11 cellular contexts compared by ENCODE assay signal in the genomic region with DNA sequence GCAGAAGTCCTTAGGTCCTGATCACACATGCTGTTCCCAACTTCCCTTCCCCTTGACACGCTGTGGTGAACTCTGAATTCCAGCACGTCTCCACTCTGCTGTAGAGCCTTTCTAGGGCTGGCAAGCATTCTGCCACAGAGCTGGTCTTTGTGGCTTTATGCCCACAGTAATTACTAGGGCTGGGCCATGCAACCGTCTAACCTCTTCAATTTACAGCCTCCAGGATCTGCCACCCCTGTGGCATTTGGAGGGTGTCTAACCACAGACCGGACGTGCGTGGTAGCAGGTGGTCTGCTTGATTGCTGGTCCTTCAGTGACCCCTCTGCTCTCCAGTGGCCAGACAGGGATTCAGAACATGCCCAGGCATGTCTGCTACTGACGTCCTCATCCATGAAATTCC. TPM values are rescaled to one million over a fixed set of nuclear protein-coding genes. Genes with fewer than 3 reads are reported as not detected.
DNase-seq lines count a peak whose midpoint lies in the region; ATAC-seq, FAIRE-seq and TF ChIP-seq lines count a peak whose summit lies in the region.
"Had no signal": no experiment of that assay in that cellular context is flagged by ENCODE, and none has a peak within 500 bp of the region (broad histone marks: within the 10 kb centered on the region; RNA-seq: fewer than 3 reads in every experiment).

No MANE protein-coding gene starts in this region.

- H3K4me3 ChIP-seq in GM23248 (no peak overlapping the region), keratinocyte (ENCODE audit: control insufficient read depth in 2 of 3, extremely low read depth in 1 of 3, insufficient read depth in 2 of 3, low read depth in 1 of 3, low read length in 3 of 3) (peak overlapping the region in 1 of 3 experiments; percentile 38)

- no peaks in the 10 kb centered on the region for H3K9me2 ChIP-seq in GM23248 (ENCODE audit: insufficient read depth)

- H3K9me3 ChIP-seq in GM23248 (ENCODE audit: low read depth) (peaks cover 3% of the 10 kb centered on the region), keratinocyte (ENCODE audit: control insufficient read depth, low read depth, low read length) (no peaks in the 10 kb centered on the region)

- no peaks in the 10 kb centered on the region for H3F3A ChIP-seq in GM23248 (ENCODE audit: insufficient read depth)

- dilution Hi-C loops in keratinocyte (cut with MboI; ENCODE audit: extremely low pct_ligation_motif_present, low sequenced_read_pairs): no loop called here

- H3K9ac ChIP-seq in GM23248 (no peak overlapping the region), keratinocyte (ENCODE audit: control insufficient read depth, extremely low read depth, insufficient read depth, low read length) (peak overlapping the region; percentile 60)
- H3K9ac ChIP-seq: parathyroid adenoma had no signal

- DNase-seq in AG08395 (ENCODE audit: low spot score): peak; percentile 31
- peak; percentile 23 for DNase-seq in GM23248
- peak; percentile 63 to 77 for DNase-seq in SHP77 (lab: John Stamatoyannopoulos, UW)
- no peak for DNase-seq in keratinocyte (ENCODE audit: low read depth, low spot score)
- DNase-seq in ecto neural progenitor cell (ENCODE audit: low spot score): no peak
- DNase-seq: activated T-cell treated with anti-CD3 and anti-CD28 coated beads, Interleukin-2, amount 50 U/mL, for 4 hours had no signal

- in situ Hi-C loops in GM23248 (cut with MboI): no loop called here

- H4K20me1 ChIP-seq in GM23248 (ENCODE audit: insufficient read depth): no peaks in the 10 kb centered on the region
- H4K20me1 ChIP-seq in keratinocyte (ENCODE audit: control insufficient read depth, extremely low read depth, insufficient read depth, low read length): no peaks in the 10 kb centered on the region

- H3K27ac ChIP-seq in GM23248 (no peak overlapping the region), keratinocyte (ENCODE audit: control insufficient read depth, insufficient read depth, low read length) (peak overlapping the region; percentile 94)
- H3K27ac ChIP-seq: parathyroid adenoma had no signal

- no peak overlapping the region for H3K4me2 ChIP-seq in GM23248 (ENCODE audit: unreplicated experiment)
- peak overlapping the region; percentile 87 for H3K4me2 ChIP-seq in keratinocyte (ENCODE audit: control insufficient read depth, extremely low read depth, insufficient read depth, low read depth, low read length)

- ATAC-seq in HG03342 (IDR thresholded peaks at IDR 0.05; ENCODE audit: unreplicated experiment): no peak
- no peak for ATAC-seq in HG03520 (IDR thresholded peaks at IDR 0.05; ENCODE audit: unreplicated experiment)
- ATAC-seq in GM21360 (IDR thresholded peaks at IDR 0.05; ENCODE audit: unreplicated experiment): no peak
- ATAC-seq: activated T-cell treated with anti-CD3 and anti-CD28 coated beads, Interleukin-2, amount 50 U/mL, for 4 hours had no signal

- H3K79me2 ChIP-seq in GM23248 (ENCODE audit: insufficient read depth) (no peaks in the 10 kb centered on the region), keratinocyte (ENCODE audit: control insufficient read depth, insufficient read depth, low read length) (no peaks in the 10 kb centered on the region)
- H3K79me2 ChIP-seq: parathyroid adenoma had no signal

- H3K4me1 ChIP-seq in GM23248 (ENCODE audit: insufficient read depth) (peaks cover 9% of the 10 kb centered on the region; the same call in 1 of the 2 replicates), keratinocyte (ENCODE audit: control insufficient read depth, extremely low read depth, insufficient read depth, low read length) (peaks cover 22% of the 10 kb centered on the region)
- H3K4me1 ChIP-seq: parathyroid adenoma had no signal

- H3K36me3 ChIP-seq in GM23248 (ENCODE audit: low read depth) (no peaks in the 10 kb centered on the region), keratinocyte (ENCODE audit: control insufficient read depth in 2 of 2, extremely low read depth in 1 of 2, insufficient read depth in 2 of 2, low read length in 2 of 2) (no peaks in the 10 kb centered on the region)

- H2AFZ ChIP-seq in GM23248: peak overlapping the region; percentile 63
- peak overlapping the region; percentile 2 for H2AFZ ChIP-seq in keratinocyte (ENCODE audit: control insufficient read depth, low read length)

- no peak for FAIRE-seq in keratinocyte (lab: Jason Lieb, UNC)
- FAIRE-seq: G401.6 had no signal

- TF ChIP-seq CTCF in keratinocyte (optimal IDR thresholded peaks at IDR 0.05 in 1 of 3, IDR thresholded peaks at IDR 0.05 in 1 of 3, conservative IDR thresholded peaks at IDR 0.05 in 1 of 3; ENCODE audit: extremely low read depth in 1 of 3, insufficient read depth in 2 of 3, low read length in 3 of 3): no peak

- H3K27me3 ChIP-seq in GM23248 (replicated peaks; ENCODE audit: insufficient read depth): no peaks in the 10 kb centered on the region
- H3K27me3 ChIP-seq in keratinocyte (ENCODE audit: control insufficient read depth, extremely low read depth, insufficient read depth, low read length): no peaks in the 10 kb centered on the region

- WGBS in GM23248 (ENCODE audit: low coverage in 1 of 2, low lambda C conversion rate in 2 of 2, missing lambda C conversion rate in 2 of 2), 2 experiments: 60 to 63% methylated on average over 7 of the region's 7 CpGs

- H3K9me1 ChIP-seq in keratinocyte (ENCODE audit: control insufficient read depth, extremely low read depth, insufficient read depth, low read length): no peaks in the 10 kb centered on the region

RNA-seq across cellular contexts. Expression of gene TGFA, which starts 43.1 kb away (rescaled TPM):
- 14.8 and 17.3 TPM in 2 replicates for total RNA-seq in GM23248 (2014; rRNA removed; shearing (Covaris generic))
- polyA plus RNA-seq in GM23248 (2016; fragmentation: Nextera tagmentation; extraction: Ambion mirVana): 9.2 and 9.7 TPM in 2 replicates
- 26.6 to 71.8 TPM (median 51.7 TPM) in 3 replicates for polyA plus RNA-seq in keratinocyte
- 45.8 TPM for polyA plus RNA-seq in keratinocyte (2011; ENCODE audit: low read depth)
- 35.1 and 39.9 TPM in 2 replicates for polyA plus RNA-seq in keratinocyte (2011; cell fraction: cytosol; rRNA removed)
- 46.4 and 47.9 TPM in 2 replicates for polyA plus RNA-seq in keratinocyte (2011; cell fraction: nucleus; rRNA removed)
- 45.8 and 70.2 TPM in 2 replicates for polyA plus RNA-seq in keratinocyte (2012; ENCODE audit: low replicate concordance)
- polyA minus RNA-seq in keratinocyte: 42.6 to 126 TPM (median 65.6 TPM) in 3 replicates
- polyA minus RNA-seq in keratinocyte (2011; cell fraction: cytosol; rRNA and poly(A)+ RNA removed): 76.2 TPM
- 66.3 and 93.9 TPM in 2 replicates for polyA minus RNA-seq in keratinocyte (2011; cell fraction: nucleus; rRNA and poly(A)+ RNA removed)

Comparison
In these comparisons a context has a peak if more than half of its experiments do, and no peak if none do; other contexts are left out.
1. DNase-seq: peak in AG08395 (single experiment), GM23248 (single experiment) and SHP77 (2 of 2); none in keratinocyte (single experiment) and ecto neural progenitor cell (single experiment).